In the genomic region with DNA sequence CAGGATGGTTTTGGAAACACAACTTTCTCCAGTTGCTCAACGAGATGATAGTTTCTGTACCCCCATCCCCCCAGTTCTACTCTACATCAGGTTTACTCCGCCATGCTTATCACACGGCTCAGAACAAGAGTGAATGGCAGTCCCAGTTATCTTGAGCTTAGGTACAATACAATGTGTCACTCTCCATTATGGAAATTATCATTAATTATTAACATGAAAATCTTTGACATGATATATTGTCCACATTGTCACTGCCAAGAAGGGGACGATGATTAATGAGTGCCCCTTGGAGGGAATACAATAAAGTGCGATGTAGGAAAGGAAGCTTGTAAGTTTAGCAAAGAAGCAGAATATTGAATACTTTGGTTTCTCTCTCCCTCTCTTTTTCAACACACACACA, we compare ENCODE assay signal across 39 cellular contexts.
"Had no signal": no experiment of that assay in that cellular context is flagged by ENCODE, and none has a peak within 500 bp of the region (broad histone marks: within the 10 kb centered on the region; RNA-seq: fewer than 3 reads in every experiment).

No MANE protein-coding gene starts in this region.

- H3K36me3 Mint-ChIP-seq: activated naive CD4-positive, alpha-beta T cell treated with anti-CD3 and anti-CD28 coated beads, Interleukin-2, amount 10 ng/mL, durations not matched to agents 7 days and 5 days; activated naive CD4-positive, alpha-beta T cell treated with anti-CD3 and anti-CD28 coated beads, Interleukin-2, amount 50 U/mL, for 24 hours; activated naive CD8-positive, alpha-beta T cell treated with anti-CD3 and anti-CD28 coated beads, Interleukin-2, amount 10 ng/mL, durations not matched to agents 7 days and 5 days; brain had no signal

- H3K4me3 ChIP-seq: adrenal gland, ascending aorta, breast epithelium, cardiac muscle cell had no signal

- H3K9me3 ChIP-seq: adrenal gland, ascending aorta, breast epithelium had no signal

- H3K4me3 Mint-ChIP-seq: activated naive CD4-positive, alpha-beta T cell treated with anti-CD3 and anti-CD28 coated beads for 36 hours; activated naive CD4-positive, alpha-beta T cell treated with anti-CD3 and anti-CD28 coated beads, Interleukin-2, amount 10 ng/mL, durations not matched to agents 7 days and 5 days; activated naive CD4-positive, alpha-beta T cell treated with anti-CD3 and anti-CD28 coated beads, Interleukin-2, amount 50 U/mL, for 24 hours; activated naive CD8-positive, alpha-beta T cell; activated naive CD8-positive, alpha-beta T cell treated with anti-CD3 and anti-CD28 coated beads for 36 hours; activated naive CD8-positive, alpha-beta T cell treated with anti-CD3 and anti-CD28 coated beads, Interleukin-2, amount 10 ng/mL, durations not matched to agents 7 days and 5 days; activated naive CD8-positive, alpha-beta T cell treated with anti-CD3 and anti-CD28 coated beads, Interleukin-2, amount 50 U/mL, for 24 hours; activated T-cell treated with anti-CD3 and anti-CD28 coated beads, Interleukin-2, amount 50 U/mL, for 24 hours; activated T-cell treated with anti-CD3 and anti-CD28 coated beads, Interleukin-2, amount 50 U/mL, for 4 hours; activated T-cell treated with anti-CD3 and anti-CD28 coated beads, Interleukin-2, amount 50 U/mL, for 72 hours; activated T-helper 1 cell treated with anti-CD3 and anti-CD28 coated beads, Interleukin-12 subunit alpha, Interleukin-12 subunit beta, Interleukin-2, Interleukin-4 antibody, amounts not matched to agents 30 ng/mL and 10 ng/mL and 1 ng/mL, durations not matched to agents 14 hours and 24 hours and 36 hours; activated T-helper 17 cell treated with anti-CD3 and anti-CD28 coated beads, Interleukin-2, amount 50 U/mL, for 72 hours; brain; central memory CD8-positive, alpha-beta T cell had no signal

- H3K27me3 ChIP-seq: adrenal gland, ascending aorta, brain microvascular endothelial cell, breast epithelium, cardiac muscle cell had no signal

- FAIRE-seq: astrocyte, bronchial epithelial cell had no signal

- H3K27ac Mint-ChIP-seq: activated naive CD4-positive, alpha-beta T cell treated with anti-CD3 and anti-CD28 coated beads for 36 hours; activated naive CD4-positive, alpha-beta T cell treated with anti-CD3 and anti-CD28 coated beads, Interleukin-2, amount 10 ng/mL, durations not matched to agents 7 days and 5 days; activated naive CD4-positive, alpha-beta T cell treated with anti-CD3 and anti-CD28 coated beads, Interleukin-2, amount 50 U/mL, for 24 hours; activated naive CD4-positive, alpha-beta T cell treated with anti-CD3 and anti-CD28 coated beads, Interleukin-2, amount 50 U/mL, for 72 hours; activated naive CD8-positive, alpha-beta T cell; activated naive CD8-positive, alpha-beta T cell treated with anti-CD3 and anti-CD28 coated beads for 36 hours; activated naive CD8-positive, alpha-beta T cell treated with anti-CD3 and anti-CD28 coated beads, Interleukin-2, amount 10 ng/mL, durations not matched to agents 7 days and 5 days; activated naive CD8-positive, alpha-beta T cell treated with anti-CD3 and anti-CD28 coated beads, Interleukin-2, amount 50 U/mL, for 24 hours; activated T-cell treated with anti-CD3 and anti-CD28 coated beads, Interleukin-2, amount 50 U/mL, for 24 hours; activated T-cell treated with anti-CD3 and anti-CD28 coated beads, Interleukin-2, amount 50 U/mL, for 72 hours; activated T-helper 1 cell treated with anti-CD3 and anti-CD28 coated beads, Interleukin-12 subunit alpha, Interleukin-12 subunit beta, Interleukin-2, Interleukin-4 antibody, amounts not matched to agents 30 ng/mL and 10 ng/mL and 1 ng/mL, durations not matched to agents 14 hours and 24 hours and 36 hours; activated T-helper 17 cell treated with anti-CD3 and anti-CD28 coated beads, Interleukin-2, amount 50 U/mL, for 72 hours; activated T-helper 2 cell treated with anti-CD3 and anti-CD28 coated beads, Interferon-gamma antibody, Interleukin-2, Interleukin-4, amounts not matched to agents 10 μg/mL and 5 μg/mL and 100 μg/mL, durations not matched to agents 14 hours and 24 hours and 36 hours; brain had no signal

- H3K27ac ChIP-seq: adrenal gland, ascending aorta, brain microvascular endothelial cell, breast epithelium, cardiac muscle cell had no signal

- H3K9me3 Mint-ChIP-seq: activated naive CD4-positive, alpha-beta T cell treated with anti-CD3 and anti-CD28 coated beads, Interleukin-2, amount 50 U/mL, for 24 hours; activated T-cell treated with anti-CD3 and anti-CD28 coated beads, Interleukin-2, amount 50 U/mL, for 72 hours; central memory CD8-positive, alpha-beta T cell had no signal

- H3K4me1 Mint-ChIP-seq: activated naive CD4-positive, alpha-beta T cell treated with anti-CD3 and anti-CD28 coated beads, Interleukin-2, amount 50 U/mL, for 24 hours; activated naive CD8-positive, alpha-beta T cell treated with anti-CD3 and anti-CD28 coated beads for 36 hours; activated T-helper 17 cell treated with anti-CD3 and anti-CD28 coated beads, Interleukin-2, amount 50 U/mL, for 72 hours; brain; central memory CD8-positive, alpha-beta T cell had no signal

- H3K4me1 ChIP-seq: adrenal gland, ascending aorta, breast epithelium had no signal

- H3K27me3 Mint-ChIP-seq: activated naive CD4-positive, alpha-beta T cell treated with anti-CD3 and anti-CD28 coated beads, Interleukin-2, amount 50 U/mL, for 24 hours; activated naive CD8-positive, alpha-beta T cell; activated naive CD8-positive, alpha-beta T cell treated with anti-CD3 and anti-CD28 coated beads for 36 hours; activated naive CD8-positive, alpha-beta T cell treated with anti-CD3 and anti-CD28 coated beads, Interleukin-2, amount 10 ng/mL, durations not matched to agents 7 days and 5 days; activated naive CD8-positive, alpha-beta T cell treated with anti-CD3 and anti-CD28 coated beads, Interleukin-2, amount 50 U/mL, for 24 hours; activated T-cell treated with anti-CD3 and anti-CD28 coated beads, Interleukin-2, amount 50 U/mL, for 24 hours; brain; central memory CD8-positive, alpha-beta T cell had no signal

- H3K36me3 ChIP-seq: adrenal gland, ascending aorta, brain microvascular endothelial cell, breast epithelium, cardiac muscle cell had no signal

- DNase-seq: activated effector memory CD4-positive, alpha-beta T cell treated with anti-CD3 and anti-CD28 coated beads, Interleukin-2, amount 50 U/mL, for 16 hours; activated effector memory CD4-positive, alpha-beta T cell treated with Interleukin-2 at 50 U/mL for 16 hours; activated gamma-delta T cell; activated gamma-delta T cell treated with Interleukin-2 at 50 U/mL for 16 hours; activated naive CD4-positive, alpha-beta T cell; activated naive CD4-positive, alpha-beta T cell treated with anti-CD3 and anti-CD28 coated beads for 36 hours; activated naive CD4-positive, alpha-beta T cell treated with anti-CD3 and anti-CD28 coated beads, Interleukin-2, amount 10 ng/mL, durations not matched to agents 7 days and 5 days; activated naive CD4-positive, alpha-beta T cell treated with anti-CD3 and anti-CD28 coated beads, Interleukin-2, amount 50 U/mL, for 16 hours; activated naive CD4-positive, alpha-beta T cell treated with Interleukin-2 at 50 U/mL for 16 hours; activated naive CD8-positive, alpha-beta T cell treated with anti-CD3 and anti-CD28 coated beads for 36 hours; activated naive CD8-positive, alpha-beta T cell treated with anti-CD3 and anti-CD28 coated beads, Interleukin-2, amount 10 ng/mL, durations not matched to agents 7 days and 5 days; activated naive CD8-positive, alpha-beta T cell treated with anti-CD3 and anti-CD28 coated beads, Interleukin-2, amount 50 U/mL, for 24 hours; activated T-cell treated with anti-CD3 and anti-CD28 coated beads, Interleukin-2, amount 50 U/mL, for 1 hour; activated T-cell treated with anti-CD3 and anti-CD28 coated beads, Interleukin-2, amount 50 U/mL, for 24 hours; activated T-cell treated with anti-CD3 and anti-CD28 coated beads, Interleukin-2, amount 50 U/mL, for 4 hours; activated T-cell treated with anti-CD3 and anti-CD28 coated beads, Interleukin-2, amount 50 U/mL, for 48 hours; activated T-cell treated with anti-CD3 and anti-CD28 coated beads, Interleukin-2, amount 50 U/mL, for 72 hours; adrenal gland; amniotic stem cell; amygdala; anterior cingulate cortex; aorta; brain microvascular endothelial cell; caudate nucleus; central memory CD4-positive, alpha-beta T cell; cerebellar nuclear complex had no signal

- ATAC-seq: activated naive CD8-positive, alpha-beta T cell treated with anti-CD3 and anti-CD28 coated beads, Interleukin-2, amount 50 U/mL, for 24 hours; activated T-cell treated with anti-CD3 and anti-CD28 coated beads, Interleukin-2, amount 50 U/mL, for 4 hours; activated T-helper 17 cell treated with anti-CD3 and anti-CD28 coated beads, Interleukin-2, amount 50 U/mL, for 72 hours had no signal
